Comparison of ENCODE assay signal across 18 cellular contexts in genomic region chr5:91305640-91306039, GRCh38.
DNase-seq lines count a peak whose midpoint lies in the region; ATAC-seq and TF ChIP-seq lines count a peak whose summit lies in the region.
"Had no signal": no experiment of that assay in that cellular context is flagged by ENCODE, and none has a peak within 500 bp of the region (broad histone marks: within the 10 kb centered on the region; RNA-seq: fewer than 3 reads in every experiment).

No MANE protein-coding gene starts in this region.

- H3K27me3 Mint-ChIP-seq in MCF 10A (ENCODE audit: insufficient read depth, unreplicated experiment): no peaks in the 10 kb centered on the region
- H3K27me3 Mint-ChIP-seq in activated CD8-positive, alpha-beta T cell treated with anti-CD3 and anti-CD28 coated beads, Interleukin-2, amount 10 ng/mL, durations not matched to agents 7 days and 5 days (ENCODE audit: low read depth): no peaks in the 10 kb centered on the region
- H3K27me3 Mint-ChIP-seq in T-helper 2 cell treated with Interferon-gamma antibody and Interleukin-4, amounts not matched to agents 5 μg/mL and 100 μg/mL, for 36 hours (ENCODE audit: low read depth): no peaks in the 10 kb centered on the region

- no TSS peak for BruUV-seq in MCF 10A (replicated peaks; lab: Mats Ljungman, UMichigan)
- BruUV-seq in mammary epithelial cell (replicated peaks; lab: Mats Ljungman, UMichigan): no TSS peak

- no peaks in the 10 kb centered on the region for H4K20me1 ChIP-seq in mammary epithelial cell (ENCODE audit: insufficient read depth, low read length)
- H4K20me1 ChIP-seq: BLaER1 treated with 17β-estradiol and CSF1 and Interleukin-3, amounts not matched to agents 10 nM and 100 nM had no signal

- no peak overlapping the region for H3K4me3 Mint-ChIP-seq in MCF 10A (ENCODE audit: unreplicated experiment)
- no peak overlapping the region for H3K4me3 Mint-ChIP-seq in activated CD8-positive, alpha-beta T cell treated with anti-CD3 and anti-CD28 coated beads, Interleukin-2, amount 10 ng/mL, durations not matched to agents 7 days and 5 days
- no peak overlapping the region for H3K4me3 Mint-ChIP-seq in T-helper 2 cell treated with Interferon-gamma antibody and Interleukin-4, amounts not matched to agents 5 μg/mL and 100 μg/mL, for 36 hours

- TF ChIP-seq POLR2A in breast epithelium (IDR thresholded peaks at IDR 0.05): no peak

- TF ChIP-seq CTCF in MCF 10A (IDR thresholded peaks at IDR 0.05; ENCODE audit: unreplicated experiment): no peak
- no peak for TF ChIP-seq CTCF in breast epithelium (IDR thresholded peaks at IDR 0.05)
- TF ChIP-seq CTCF in mammary epithelial cell (conservative IDR thresholded peaks at IDR 0.05 in 1 of 2, IDR thresholded peaks at IDR 0.05 in 1 of 2; ENCODE audit: extremely low read depth in 1 of 2, insufficient read depth in 1 of 2, low read depth in 1 of 2, low read length in 2 of 2): no peak
- TF ChIP-seq CTCF in parathyroid adenoma (IDR thresholded peaks at IDR 0.05): no peak

- dilution Hi-C loops in mammary epithelial cell (cut with HindIII; ENCODE audit: low sequenced_read_pairs): no loop called here

- H3K9ac ChIP-seq in mammary epithelial cell (ENCODE audit: insufficient read depth, low read length): no peak overlapping the region
- no peak overlapping the region for H3K9ac ChIP-seq in parathyroid adenoma
- H3K9ac ChIP-seq: BLaER1 treated with 17β-estradiol and CSF1 and Interleukin-3, amounts not matched to agents 10 nM and 100 nM had no signal

- no peaks in the 10 kb centered on the region for H3K9me3 ChIP-seq in breast epithelium
- H3K9me3 ChIP-seq in mammary epithelial cell (replicated peaks; ENCODE audit: insufficient read depth, low read length): no peaks in the 10 kb centered on the region
- H3K9me3 ChIP-seq in parathyroid adenoma (ENCODE audit: control insufficient read depth, low read length): no peaks in the 10 kb centered on the region
- H3K9me3 ChIP-seq: HAP-1 had no signal

- H3K4me3 ChIP-seq in breast epithelium (no peak overlapping the region), mammary epithelial cell (replicated peaks in 1 of 3; ENCODE audit: insufficient read depth in 1 of 3, low read depth in 2 of 3, low read length in 3 of 3) (no peak overlapping the region), parathyroid adenoma (ENCODE audit: low read depth, low read length) (no peak overlapping the region)
- H3K4me3 ChIP-seq: BLaER1 treated with 17β-estradiol and CSF1 and Interleukin-3, amounts not matched to agents 10 nM and 100 nM; HAP-1 had no signal

- ATAC-seq in activated CD8-positive, alpha-beta T cell treated with anti-CD3 and anti-CD28 coated beads, Interleukin-2, amount 10 ng/mL, durations not matched to agents 7 days and 5 days: no peak
- ATAC-seq in HG03442 (IDR thresholded peaks at IDR 0.05; ENCODE audit: unreplicated experiment) (no peak), GM18502 (IDR thresholded peaks at IDR 0.05; ENCODE audit: poor library complexity, unreplicated experiment) (no peak)

- H3K9me3 Mint-ChIP-seq in MCF 10A (ENCODE audit: unreplicated experiment): peaks cover 2% of the 10 kb centered on the region
- H3K9me3 Mint-ChIP-seq in activated CD8-positive, alpha-beta T cell treated with anti-CD3 and anti-CD28 coated beads, Interleukin-2, amount 10 ng/mL, durations not matched to agents 7 days and 5 days (ENCODE audit: insufficient read depth): no peaks in the 10 kb centered on the region
- no peaks in the 10 kb centered on the region for H3K9me3 Mint-ChIP-seq in T-helper 2 cell treated with Interferon-gamma antibody and Interleukin-4, amounts not matched to agents 5 μg/mL and 100 μg/mL, for 36 hours

- in situ Hi-C loops in mammary epithelial cell (cut with MboI; ENCODE audit: low sequenced_read_pairs in 2 of 2): no loop called here

- H3K4me1 Mint-ChIP-seq in MCF 10A (ENCODE audit: insufficient read depth, unreplicated experiment): peaks cover 19% of the 10 kb centered on the region
- H3K4me1 Mint-ChIP-seq in activated CD8-positive, alpha-beta T cell treated with anti-CD3 and anti-CD28 coated beads, Interleukin-2, amount 10 ng/mL, durations not matched to agents 7 days and 5 days (ENCODE audit: low read depth): peaks cover 7% of the 10 kb centered on the region
- peaks cover 3% of the 10 kb centered on the region for H3K4me1 Mint-ChIP-seq in T-helper 2 cell treated with Interferon-gamma antibody and Interleukin-4, amounts not matched to agents 5 μg/mL and 100 μg/mL, for 36 hours (ENCODE audit: low read depth)

- no peaks in the 10 kb centered on the region for H3K36me3 Mint-ChIP-seq in MCF 10A (ENCODE audit: insufficient read depth, unreplicated experiment)
- peaks cover 3% of the 10 kb centered on the region for H3K36me3 Mint-ChIP-seq in activated CD8-positive, alpha-beta T cell treated with anti-CD3 and anti-CD28 coated beads, Interleukin-2, amount 10 ng/mL, durations not matched to agents 7 days and 5 days (ENCODE audit: low read depth)
- H3K36me3 Mint-ChIP-seq in T-helper 2 cell treated with Interferon-gamma antibody and Interleukin-4, amounts not matched to agents 5 μg/mL and 100 μg/mL, for 36 hours (ENCODE audit: low read depth): no peaks in the 10 kb centered on the region

- H3K27me3 ChIP-seq in breast epithelium (no peaks in the 10 kb centered on the region), mammary epithelial cell (ENCODE audit: insufficient read depth, low read length) (no peaks in the 10 kb centered on the region), parathyroid adenoma (ENCODE audit: control insufficient read depth, insufficient read depth, low read length) (no peaks in the 10 kb centered on the region)
- H3K27me3 ChIP-seq: BLaER1 treated with 17β-estradiol and CSF1 and Interleukin-3, amounts not matched to agents 10 nM and 100 nM had no signal

- H3K4me1 ChIP-seq in breast epithelium (no peaks in the 10 kb centered on the region), mammary epithelial cell (ENCODE audit: insufficient read depth, low read length) (peaks cover 21% of the 10 kb centered on the region), parathyroid adenoma (no peaks in the 10 kb centered on the region)
- H3K4me1 ChIP-seq: HAP-1 had no signal

- no peak for DNase-seq in MCF 10A (ENCODE audit: unreplicated experiment)
- no peak for DNase-seq in breast epithelium (ENCODE audit: low spot score in 2 of 2)
- no peak for DNase-seq in mammary epithelial cell
- no peak for DNase-seq in activated CD8-positive, alpha-beta T cell treated with anti-CD3 and anti-CD28 coated beads, Interleukin-2, amount 10 ng/mL, durations not matched to agents 7 days and 5 days
- no peak for DNase-seq in T-helper 2 cell treated with Interferon-gamma antibody and Interleukin-4, amounts not matched to agents 5 μg/mL and 100 μg/mL, for 36 hours (ENCODE audit: low spot score)
- DNase-seq: GF-D8, NCI-H1436, NCI-H2029, NCI-H2171 treated with DMSO at 0.1 percent for 48 hours, NCI-H446 treated with DMSO at 0.1 percent for 48 hours, NCI-H748 treated with DMSO at 0.1 percent for 48 hours had no signal

- intact Hi-C loops in MCF 10A (cut with micrococcal nuclease) (no loop called here), breast epithelium (cut with DNase I; ENCODE audit: low total_unique reads) (no loop called here), mammary epithelial cell (cut with micrococcal nuclease) (no loop called here)

- POLR2A ChIA-PET in MCF 10A (lab: Yijun Ruan, JAX): interaction anchor here (1.0 to 2.2 kb wide), 6 partner anchors 8 to 77 kb away, joined by 3 to 14 read pairs (median 10); partner anchors contain the start of gene ARRDC3
- POLR2A ChIA-PET in activated CD8-positive, alpha-beta T cell treated with anti-CD3 and anti-CD28 coated beads, Interleukin-2, amount 10 ng/mL, durations not matched to agents 7 days and 5 days (lab: Charles Lee): interaction anchor here (1.8 kb wide), 1 partner anchor 75 kb away, joined by 5 read pairs; no protein-coding TSS in a partner anchor

- H3K27ac Mint-ChIP-seq in MCF 10A (ENCODE audit: low read depth, unreplicated experiment): peak overlapping the region; percentile 96
- H3K27ac Mint-ChIP-seq in activated CD8-positive, alpha-beta T cell treated with anti-CD3 and anti-CD28 coated beads, Interleukin-2, amount 10 ng/mL, durations not matched to agents 7 days and 5 days: no peak overlapping the region
- no peak overlapping the region for H3K27ac Mint-ChIP-seq in T-helper 2 cell treated with Interferon-gamma antibody and Interleukin-4, amounts not matched to agents 5 μg/mL and 100 μg/mL, for 36 hours

- CTCF ChIA-PET in MCF 10A (lab: Yijun Ruan, JAX): interaction anchor here (0.8 to 1.7 kb wide), 5 partner anchors 9 to 425 kb away, joined by 3 to 6 read pairs (median 4); no protein-coding TSS in a partner anchor
- CTCF ChIA-PET in mammary epithelial cell (lab: Charles Lee; ENCODE audit: low non-redundant PET): no interaction called here
- CTCF ChIA-PET in activated CD8-positive, alpha-beta T cell treated with anti-CD3 and anti-CD28 coated beads, Interleukin-2, amount 10 ng/mL, durations not matched to agents 7 days and 5 days (lab: Charles Lee): no interaction called here

- H2AFZ ChIP-seq in mammary epithelial cell (ENCODE audit: low read depth, low read length): peak overlapping the region; percentile 33
- H2AFZ ChIP-seq in parathyroid adenoma: peak overlapping the region; percentile 34

- H3K36me3 ChIP-seq in breast epithelium (no peaks in the 10 kb centered on the region), mammary epithelial cell (ENCODE audit: insufficient read depth, low read length) (no peaks in the 10 kb centered on the region), parathyroid adenoma (ENCODE audit: control insufficient read depth, insufficient read depth, low read length) (no peaks in the 10 kb centered on the region)
- H3K36me3 ChIP-seq: HAP-1 had no signal

- H3K4me2 ChIP-seq in mammary epithelial cell (ENCODE audit: insufficient read depth, low read depth, low read length) (no peak overlapping the region), parathyroid adenoma (ENCODE audit: low read length) (no peak overlapping the region)

- H3K27ac ChIP-seq in breast epithelium (peak overlapping the region in 1 of 2 donors; percentile 14), mammary epithelial cell (ENCODE audit: insufficient read depth, low read depth, low read length) (no peak overlapping the region), parathyroid adenoma (no peak overlapping the region)
- H3K27ac ChIP-seq: HL-60, RWPE1 had no signal

- H3K79me2 ChIP-seq in mammary epithelial cell (ENCODE audit: insufficient read depth, low read length) (no peaks in the 10 kb centered on the region), parathyroid adenoma (no peaks in the 10 kb centered on the region)
